10 cellular contexts compared by ENCODE assay signal in the genomic region with DNA sequence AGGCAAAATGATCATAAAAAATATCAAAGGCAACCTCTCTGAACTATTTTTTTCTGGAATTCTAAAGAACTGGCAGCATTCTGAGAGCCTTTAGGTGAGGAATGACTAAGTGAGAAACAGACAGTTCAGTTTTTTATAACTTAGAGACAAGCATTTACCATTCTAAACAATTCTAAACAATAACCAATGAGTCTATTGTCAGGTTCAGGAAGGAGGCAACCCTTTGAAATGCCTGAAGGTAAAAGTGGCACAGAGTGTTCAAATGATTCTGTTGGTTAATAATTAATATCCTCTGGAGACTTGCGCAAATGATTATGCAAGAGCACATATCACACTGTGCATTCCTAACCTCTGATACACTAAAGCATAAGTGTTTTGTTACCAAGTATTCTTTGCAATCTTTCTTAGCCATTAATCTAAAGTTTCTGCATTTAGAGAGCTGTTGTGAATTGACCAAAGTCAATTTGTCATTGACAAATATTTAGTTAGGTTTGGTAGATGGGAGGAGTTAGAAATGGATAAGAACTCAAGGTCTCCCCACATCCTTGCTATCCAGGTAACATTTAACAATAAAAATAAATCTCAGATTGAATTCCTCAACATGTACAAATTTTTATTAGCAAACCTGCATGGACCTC. TPM values are rescaled to one million over a fixed set of nuclear protein-coding genes. Genes with fewer than 3 reads are reported as not detected.
DNase-seq lines count a peak whose midpoint lies in the region; ATAC-seq and TF ChIP-seq lines count a peak whose summit lies in the region.
"Had no signal": no experiment of that assay in that cellular context is flagged by ENCODE, and none has a peak within 500 bp of the region (broad histone marks: within the 10 kb centered on the region; RNA-seq: fewer than 3 reads in every experiment).

No MANE protein-coding gene starts in this region.

- H3K4me3 Mint-ChIP-seq in naive B cell, result no peak overlapping the region

- TF ChIP-seq CTCF in epithelial cell of proximal tubule (conservative IDR thresholded peaks at IDR 0.05; ENCODE audit: low read depth, low read length), result no peak

- peak; percentile 75 to 80 for DNase-seq in AML-193 (lab: John Stamatoyannopoulos, UW)
- DNase-seq in NCI-H226, result peak; percentile 81
- DNase-seq in epithelial cell of proximal tubule (ENCODE audit: low read depth), result peak; percentile 99
- no peak for DNase-seq in naive B cell
- DNase-seq in HUDEP-2 (lab: John Stamatoyannopoulos, UW; ENCODE audit: unreplicated experiment in 76 of 76), result no peak
- no peak for DNase-seq in globus pallidus (ENCODE audit: low spot score)
- DNase-seq: DMS79, NCI-H2029 treated with DMSO at 0.1 percent for 48 hours had no signal

- H3K27me3 Mint-ChIP-seq in naive B cell, result no peaks in the 10 kb centered on the region

- H3K4me3 ChIP-seq in epithelial cell of proximal tubule (ENCODE audit: low read depth, low read length), result no peak overlapping the region

- H3K27ac Mint-ChIP-seq in naive B cell, result peak overlapping the region in 4 of 6 donors; percentile 15 to 72 (median 26)

- H3K9me3 Mint-ChIP-seq in naive B cell, result peaks cover 0 to 5% (median 3%) of the 10 kb centered on the region in 7 donors

- peaks cover 24 to 35% (median 33%) of the 10 kb centered on the region in 3 donors for H3K4me1 Mint-ChIP-seq in naive B cell

- H3K36me3 Mint-ChIP-seq in naive B cell, result peaks cover 0 to 4% of the 10 kb centered on the region in 2 donors

- ATAC-seq in naive B cell (ENCODE audit: low read depth in 2 of 2) (no peak), GM21447 (IDR thresholded peaks at IDR 0.05; ENCODE audit: unreplicated experiment) (no peak), HG02981 (IDR thresholded peaks at IDR 0.05; ENCODE audit: unreplicated experiment) (no peak)

RNA-seq across cellular contexts. Expression of a gene that starts 9.2 kb away (rescaled TPM):
- total RNA-seq in epithelial cell of proximal tubule, result 53.4 and 55.7 TPM in 2 replicates
- 100 to 1,000 TPM in 5 of 6 donors, 10 to 100 TPM in 1; 99.4 to 169 (median 116) TPM for polyA plus RNA-seq in naive B cell (ENCODE audit: low read depth in 6 of 6)

Comparison
In these comparisons a context has a peak if more than half of its experiments do, and no peak if none do; other contexts are left out.
1. DNase-seq: peak in AML-193 (2 of 2), NCI-H226 (single experiment) and epithelial cell of proximal tubule (single experiment); none in naive B cell (single experiment), HUDEP-2 (0 of 76) and globus pallidus (single experiment).